ENCODE assay signal across 2 cellular contexts in the genomic region with DNA sequence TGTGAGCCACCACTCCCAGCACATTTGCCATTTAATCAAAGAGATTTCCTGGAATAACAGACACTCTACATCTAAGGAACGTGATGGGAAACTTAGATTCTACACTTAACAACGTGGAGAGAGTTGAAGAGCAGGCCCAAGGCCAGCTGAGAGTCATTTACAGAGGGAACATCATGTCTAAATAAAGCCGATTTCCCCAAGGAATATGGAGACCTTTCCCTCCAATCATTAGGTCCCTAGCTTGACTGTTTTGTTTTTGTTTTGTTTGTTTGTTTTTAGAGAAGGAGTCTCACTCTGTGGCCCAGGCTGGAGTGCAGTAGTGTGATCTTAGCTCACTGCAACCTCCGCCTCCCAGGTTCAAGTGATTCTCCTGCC.
TF ChIP-seq lines count a peak whose summit lies in the region.

No MANE protein-coding gene starts in this region.

TF ChIP-seq in GM23338, 12 proteins besides CTCF, POLR2A, EP300 and RAD21 (continues in another document):
- TF ChIP-seq, protein P1, sequence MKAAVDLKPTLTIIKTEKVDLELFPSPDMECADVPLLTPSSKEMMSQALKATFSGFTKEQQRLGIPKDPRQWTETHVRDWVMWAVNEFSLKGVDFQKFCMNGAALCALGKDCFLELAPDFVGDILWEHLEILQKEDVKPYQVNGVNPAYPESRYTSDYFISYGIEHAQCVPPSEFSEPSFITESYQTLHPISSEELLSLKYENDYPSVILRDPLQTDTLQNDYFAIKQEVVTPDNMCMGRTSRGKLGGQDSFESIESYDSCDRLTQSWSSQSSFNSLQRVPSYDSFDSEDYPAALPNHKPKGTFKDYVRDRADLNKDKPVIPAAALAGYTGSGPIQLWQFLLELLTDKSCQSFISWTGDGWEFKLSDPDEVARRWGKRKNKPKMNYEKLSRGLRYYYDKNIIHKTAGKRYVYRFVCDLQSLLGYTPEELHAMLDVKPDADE (IDR thresholded peaks at IDR 0.05) = no peak
- no peak for TF ChIP-seq CREB1 (CRISPR knock-in tag; IDR thresholded peaks at IDR 0.05; ENCODE audit: low read depth)
- TF ChIP-seq, protein P2, sequence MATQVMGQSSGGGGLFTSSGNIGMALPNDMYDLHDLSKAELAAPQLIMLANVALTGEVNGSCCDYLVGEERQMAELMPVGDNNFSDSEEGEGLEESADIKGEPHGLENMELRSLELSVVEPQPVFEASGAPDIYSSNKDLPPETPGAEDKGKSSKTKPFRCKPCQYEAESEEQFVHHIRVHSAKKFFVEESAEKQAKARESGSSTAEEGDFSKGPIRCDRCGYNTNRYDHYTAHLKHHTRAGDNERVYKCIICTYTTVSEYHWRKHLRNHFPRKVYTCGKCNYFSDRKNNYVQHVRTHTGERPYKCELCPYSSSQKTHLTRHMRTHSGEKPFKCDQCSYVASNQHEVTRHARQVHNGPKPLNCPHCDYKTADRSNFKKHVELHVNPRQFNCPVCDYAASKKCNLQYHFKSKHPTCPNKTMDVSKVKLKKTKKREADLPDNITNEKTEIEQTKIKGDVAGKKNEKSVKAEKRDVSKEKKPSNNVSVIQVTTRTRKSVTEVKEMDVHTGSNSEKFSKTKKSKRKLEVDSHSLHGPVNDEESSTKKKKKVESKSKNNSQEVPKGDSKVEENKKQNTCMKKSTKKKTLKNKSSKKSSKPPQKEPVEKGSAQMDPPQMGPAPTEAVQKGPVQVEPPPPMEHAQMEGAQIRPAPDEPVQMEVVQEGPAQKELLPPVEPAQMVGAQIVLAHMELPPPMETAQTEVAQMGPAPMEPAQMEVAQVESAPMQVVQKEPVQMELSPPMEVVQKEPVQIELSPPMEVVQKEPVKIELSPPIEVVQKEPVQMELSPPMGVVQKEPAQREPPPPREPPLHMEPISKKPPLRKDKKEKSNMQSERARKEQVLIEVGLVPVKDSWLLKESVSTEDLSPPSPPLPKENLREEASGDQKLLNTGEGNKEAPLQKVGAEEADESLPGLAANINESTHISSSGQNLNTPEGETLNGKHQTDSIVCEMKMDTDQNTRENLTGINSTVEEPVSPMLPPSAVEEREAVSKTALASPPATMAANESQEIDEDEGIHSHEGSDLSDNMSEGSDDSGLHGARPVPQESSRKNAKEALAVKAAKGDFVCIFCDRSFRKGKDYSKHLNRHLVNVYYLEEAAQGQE (IDR thresholded peaks at IDR 0.05; ENCODE audit: unreplicated experiment) = no peak
- no peak for TF ChIP-seq EZH2 (IDR thresholded peaks at IDR 0.05; ENCODE audit: low read depth, unreplicated experiment)
- no peak for TF ChIP-seq JUNB (IDR thresholded peaks at IDR 0.05; ENCODE audit: unreplicated experiment)
- TF ChIP-seq ZNF331 (CRISPR knock-in tag; IDR thresholded peaks at IDR 0.05; ENCODE audit: low read depth) = no peak
- no peak for TF ChIP-seq ZNF114 (CRISPR knock-in tag; IDR thresholded peaks at IDR 0.05)
- TF ChIP-seq STAT1 (IDR thresholded peaks at IDR 0.05; ENCODE audit: unreplicated experiment) = no peak
- TF ChIP-seq POLR2AphosphoS5 (IDR thresholded peaks at IDR 0.05; ENCODE audit: low read depth) = no peak
- TF ChIP-seq, protein P3, sequence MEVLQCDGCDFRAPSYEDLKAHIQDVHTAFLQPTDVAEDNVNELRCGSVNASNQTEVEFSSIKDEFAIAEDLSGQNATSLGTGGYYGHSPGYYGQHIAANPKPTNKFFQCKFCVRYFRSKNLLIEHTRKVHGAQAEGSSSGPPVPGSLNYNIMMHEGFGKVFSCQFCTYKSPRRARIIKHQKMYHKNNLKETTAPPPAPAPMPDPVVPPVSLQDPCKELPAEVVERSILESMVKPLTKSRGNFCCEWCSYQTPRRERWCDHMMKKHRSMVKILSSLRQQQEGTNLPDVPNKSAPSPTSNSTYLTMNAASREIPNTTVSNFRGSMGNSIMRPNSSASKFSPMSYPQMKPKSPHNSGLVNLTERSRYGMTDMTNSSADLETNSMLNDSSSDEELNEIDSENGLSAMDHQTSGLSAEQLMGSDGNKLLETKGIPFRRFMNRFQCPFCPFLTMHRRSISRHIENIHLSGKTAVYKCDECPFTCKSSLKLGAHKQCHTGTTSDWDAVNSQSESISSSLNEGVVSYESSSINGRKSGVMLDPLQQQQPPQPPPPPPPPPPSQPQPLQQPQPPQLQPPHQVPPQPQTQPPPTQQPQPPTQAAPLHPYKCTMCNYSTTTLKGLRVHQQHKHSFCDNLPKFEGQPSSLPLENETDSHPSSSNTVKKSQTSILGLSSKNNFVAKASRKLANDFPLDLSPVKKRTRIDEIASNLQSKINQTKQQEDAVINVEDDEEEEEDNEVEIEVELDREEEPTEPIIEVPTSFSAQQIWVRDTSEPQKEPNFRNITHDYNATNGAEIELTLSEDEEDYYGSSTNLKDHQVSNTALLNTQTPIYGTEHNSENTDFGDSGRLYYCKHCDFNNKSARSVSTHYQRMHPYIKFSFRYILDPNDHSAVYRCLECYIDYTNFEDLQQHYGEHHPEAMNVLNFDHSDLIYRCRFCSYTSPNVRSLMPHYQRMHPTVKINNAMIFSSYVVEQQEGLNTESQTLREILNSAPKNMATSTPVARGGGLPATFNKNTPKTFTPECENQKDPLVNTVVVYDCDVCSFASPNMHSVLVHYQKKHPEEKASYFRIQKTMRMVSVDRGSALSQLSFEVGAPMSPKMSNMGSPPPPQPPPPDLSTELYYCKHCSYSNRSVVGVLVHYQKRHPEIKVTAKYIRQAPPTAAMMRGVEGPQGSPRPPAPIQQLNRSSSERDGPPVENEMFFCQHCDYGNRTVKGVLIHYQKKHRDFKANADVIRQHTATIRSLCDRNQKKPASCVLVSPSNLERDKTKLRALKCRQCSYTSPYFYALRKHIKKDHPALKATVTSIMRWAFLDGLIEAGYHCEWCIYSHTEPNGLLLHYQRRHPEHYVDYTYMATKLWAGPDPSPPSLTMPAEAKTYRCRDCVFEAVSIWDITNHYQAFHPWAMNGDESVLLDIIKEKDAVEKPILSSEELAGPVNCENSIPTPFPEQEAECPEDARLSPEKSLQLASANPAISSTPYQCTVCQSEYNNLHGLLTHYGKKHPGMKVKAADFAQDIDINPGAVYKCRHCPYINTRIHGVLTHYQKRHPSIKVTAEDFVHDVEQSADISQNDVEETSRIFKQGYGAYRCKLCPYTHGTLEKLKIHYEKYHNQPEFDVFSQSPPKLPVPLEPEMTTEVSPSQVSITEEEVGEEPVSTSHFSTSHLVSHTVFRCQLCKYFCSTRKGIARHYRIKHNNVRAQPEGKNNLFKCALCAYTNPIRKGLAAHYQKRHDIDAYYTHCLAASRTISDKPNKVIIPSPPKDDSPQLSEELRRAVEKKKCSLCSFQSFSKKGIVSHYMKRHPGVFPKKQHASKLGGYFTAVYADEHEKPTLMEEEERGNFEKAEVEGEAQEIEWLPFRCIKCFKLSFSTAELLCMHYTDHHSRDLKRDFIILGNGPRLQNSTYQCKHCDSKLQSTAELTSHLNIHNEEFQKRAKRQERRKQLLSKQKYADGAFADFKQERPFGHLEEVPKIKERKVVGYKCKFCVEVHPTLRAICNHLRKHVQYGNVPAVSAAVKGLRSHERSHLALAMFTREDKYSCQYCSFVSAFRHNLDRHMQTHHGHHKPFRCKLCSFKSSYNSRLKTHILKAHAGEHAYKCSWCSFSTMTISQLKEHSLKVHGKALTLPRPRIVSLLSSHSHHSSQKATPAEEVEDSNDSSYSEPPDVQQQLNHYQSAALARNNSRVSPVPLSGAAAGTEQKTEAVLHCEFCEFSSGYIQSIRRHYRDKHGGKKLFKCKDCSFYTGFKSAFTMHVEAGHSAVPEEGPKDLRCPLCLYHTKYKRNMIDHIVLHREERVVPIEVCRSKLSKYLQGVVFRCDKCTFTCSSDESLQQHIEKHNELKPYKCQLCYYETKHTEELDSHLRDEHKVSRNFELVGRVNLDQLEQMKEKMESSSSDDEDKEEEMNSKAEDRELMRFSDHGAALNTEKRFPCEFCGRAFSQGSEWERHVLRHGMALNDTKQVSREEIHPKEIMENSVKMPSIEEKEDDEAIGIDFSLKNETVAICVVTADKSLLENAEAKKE (CRISPR knock-in tag; IDR thresholded peaks at IDR 0.05) = no peak

TF ChIP-seq in K562, 482 proteins besides CTCF, POLR2A, EP300 and RAD21 (continued from another document):
- TF ChIP-seq, protein P4, sequence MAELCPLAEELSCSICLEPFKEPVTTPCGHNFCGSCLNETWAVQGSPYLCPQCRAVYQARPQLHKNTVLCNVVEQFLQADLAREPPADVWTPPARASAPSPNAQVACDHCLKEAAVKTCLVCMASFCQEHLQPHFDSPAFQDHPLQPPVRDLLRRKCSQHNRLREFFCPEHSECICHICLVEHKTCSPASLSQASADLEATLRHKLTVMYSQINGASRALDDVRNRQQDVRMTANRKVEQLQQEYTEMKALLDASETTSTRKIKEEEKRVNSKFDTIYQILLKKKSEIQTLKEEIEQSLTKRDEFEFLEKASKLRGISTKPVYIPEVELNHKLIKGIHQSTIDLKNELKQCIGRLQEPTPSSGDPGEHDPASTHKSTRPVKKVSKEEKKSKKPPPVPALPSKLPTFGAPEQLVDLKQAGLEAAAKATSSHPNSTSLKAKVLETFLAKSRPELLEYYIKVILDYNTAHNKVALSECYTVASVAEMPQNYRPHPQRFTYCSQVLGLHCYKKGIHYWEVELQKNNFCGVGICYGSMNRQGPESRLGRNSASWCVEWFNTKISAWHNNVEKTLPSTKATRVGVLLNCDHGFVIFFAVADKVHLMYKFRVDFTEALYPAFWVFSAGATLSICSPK (IDR thresholded peaks at IDR 0.05; ENCODE audit: borderline replicate concordance) = no peak
- TF ChIP-seq, protein P5, sequence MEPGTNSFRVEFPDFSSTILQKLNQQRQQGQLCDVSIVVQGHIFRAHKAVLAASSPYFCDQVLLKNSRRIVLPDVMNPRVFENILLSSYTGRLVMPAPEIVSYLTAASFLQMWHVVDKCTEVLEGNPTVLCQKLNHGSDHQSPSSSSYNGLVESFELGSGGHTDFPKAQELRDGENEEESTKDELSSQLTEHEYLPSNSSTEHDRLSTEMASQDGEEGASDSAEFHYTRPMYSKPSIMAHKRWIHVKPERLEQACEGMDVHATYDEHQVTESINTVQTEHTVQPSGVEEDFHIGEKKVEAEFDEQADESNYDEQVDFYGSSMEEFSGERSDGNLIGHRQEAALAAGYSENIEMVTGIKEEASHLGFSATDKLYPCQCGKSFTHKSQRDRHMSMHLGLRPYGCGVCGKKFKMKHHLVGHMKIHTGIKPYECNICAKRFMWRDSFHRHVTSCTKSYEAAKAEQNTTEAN (CRISPR knock-in tag; IDR thresholded peaks at IDR 0.05) = no peak
- no peak for TF ChIP-seq ZFP1 (CRISPR knock-in tag; IDR thresholded peaks at IDR 0.05)
